In genomic region chr3:105785790-105786189, GRCh38 we compare ENCODE assay signal across 25 cellular contexts.
DNase-seq lines count a peak whose midpoint lies in the region; ATAC-seq and TF ChIP-seq lines count a peak whose summit lies in the region.
"Had no signal": no experiment of that assay in that cellular context is flagged by ENCODE, and none has a peak within 500 bp of the region (broad histone marks: within the 10 kb centered on the region; RNA-seq: fewer than 3 reads in every experiment).

No MANE protein-coding gene starts in this region.

- H3K27ac Mint-ChIP-seq in CD4-positive, alpha-beta T cell = peak overlapping the region; percentile 76
- peak overlapping the region; percentile 95 for H3K27ac Mint-ChIP-seq in central memory CD8-positive, alpha-beta T cell (ENCODE audit: low read depth)
- H3K27ac Mint-ChIP-seq in immature natural killer cell = peak overlapping the region in 5 of 6 donors; percentile 8 to 83 (median 62)
- H3K27ac Mint-ChIP-seq: activated T-helper 2 cell treated with anti-CD3 and anti-CD28 coated beads, Interferon-gamma antibody, Interleukin-2, Interleukin-4, amounts not matched to agents 10 μg/mL and 5 μg/mL and 100 μg/mL, durations not matched to agents 14 hours and 24 hours and 36 hours; nephron progenitor cell; stimulated activated memory B cell treated with anti-CD40 and anti-IgM and Interleukin-4, amounts not matched to agents 10 μg/mL and 1 μg/mL and 100 μg/mL, for 72 hours; type B pancreatic cell; WTC11 had no signal

- no peak for TF ChIP-seq CTCF in BE2C (IDR thresholded peaks at IDR 0.05; ENCODE audit: low read depth, low read length)
- TF ChIP-seq CTCF in CD4-positive, alpha-beta T cell (IDR thresholded peaks at IDR 0.05) = no peak

- H3K4me1 Mint-ChIP-seq in CD4-positive, alpha-beta T cell (ENCODE audit: low read depth) = peaks cover 74% of the 10 kb centered on the region
- H3K4me1 Mint-ChIP-seq in central memory CD8-positive, alpha-beta T cell = peaks cover 65% of the 10 kb centered on the region
- peaks cover 69 to 89% of the 10 kb centered on the region in 2 donors for H3K4me1 Mint-ChIP-seq in immature natural killer cell
- H3K4me1 Mint-ChIP-seq: nephron progenitor cell had no signal

- intact Hi-C loops in CD4-positive, alpha-beta T cell (cut with DNase I, micrococcal nuclease) = loop anchor here in 1 of 2 experiments (5.0 kb wide), 2 partner anchors 33 to 42 kb away; no protein-coding TSS in a partner anchor

- H3K36me3 Mint-ChIP-seq in CD4-positive, alpha-beta T cell (ENCODE audit: low read depth) = peaks cover 15% of the 10 kb centered on the region
- no peaks in the 10 kb centered on the region for H3K36me3 Mint-ChIP-seq in central memory CD8-positive, alpha-beta T cell (ENCODE audit: insufficient read depth)
- peaks cover 0 to 4% (median 4%) of the 10 kb centered on the region in 3 donors for H3K36me3 Mint-ChIP-seq in immature natural killer cell
- H3K36me3 Mint-ChIP-seq: stimulated activated memory B cell treated with anti-CD40 and anti-IgM and Interleukin-4, amounts not matched to agents 10 μg/mL and 1 μg/mL and 100 μg/mL, for 72 hours; WTC11 had no signal

- no peak overlapping the region for H3K4me3 Mint-ChIP-seq in CD4-positive, alpha-beta T cell
- H3K4me3 Mint-ChIP-seq in central memory CD8-positive, alpha-beta T cell = peak overlapping the region; percentile 55
- H3K4me3 Mint-ChIP-seq in immature natural killer cell = peak overlapping the region in 2 of 5 donors; percentile 15 to 75
- H3K4me3 Mint-ChIP-seq: GM23338; nephron progenitor cell; stimulated activated memory B cell treated with anti-CD40 and anti-IgM and Interleukin-4, amounts not matched to agents 10 μg/mL and 1 μg/mL and 100 μg/mL, for 72 hours; type B pancreatic cell; WTC11 had no signal

- H3K9me3 ChIP-seq in BE2C = no peaks in the 10 kb centered on the region
- no peaks in the 10 kb centered on the region for H3K9me3 ChIP-seq in CD4-positive, alpha-beta T cell (ENCODE audit: control insufficient read depth, low read length)
- H3K9me3 ChIP-seq: SJSA1 had no signal

- peaks cover 2% of the 10 kb centered on the region for H3K9me3 Mint-ChIP-seq in CD4-positive, alpha-beta T cell
- no peaks in the 10 kb centered on the region for H3K9me3 Mint-ChIP-seq in central memory CD8-positive, alpha-beta T cell
- no peaks in the 10 kb centered on the region for H3K9me3 Mint-ChIP-seq in immature natural killer cell
- H3K9me3 Mint-ChIP-seq: GM23338; nephron progenitor cell; stimulated activated memory B cell treated with anti-CD40 and anti-IgM and Interleukin-4, amounts not matched to agents 10 μg/mL and 1 μg/mL and 100 μg/mL, for 72 hours had no signal

- CTCF ChIA-PET in CD4-positive, alpha-beta T cell (lab: Charles Lee) = no interaction called here

- H3K4me3 ChIP-seq in BE2C (ENCODE audit: low read depth, low read length) = peak overlapping the region; percentile 45
- H3K4me3 ChIP-seq: BLaER1 treated with 17β-estradiol and CSF1 and Interleukin-3, amounts not matched to agents 10 nM and 100 nM; cardiac muscle cell; GM23338; SJSA1 had no signal

- no peaks in the 10 kb centered on the region for H3K27me3 Mint-ChIP-seq in CD4-positive, alpha-beta T cell
- no peaks in the 10 kb centered on the region for H3K27me3 Mint-ChIP-seq in central memory CD8-positive, alpha-beta T cell
- no peaks in the 10 kb centered on the region for H3K27me3 Mint-ChIP-seq in immature natural killer cell (ENCODE audit: low read depth in 3 of 3)
- H3K27me3 Mint-ChIP-seq: stimulated activated memory B cell treated with anti-CD40 and anti-IgM and Interleukin-4, amounts not matched to agents 10 μg/mL and 1 μg/mL and 100 μg/mL, for 72 hours; type B pancreatic cell had no signal

- H3K4me1 ChIP-seq in BE2C = peaks cover 45% of the 10 kb centered on the region

- H3K27ac ChIP-seq in CD4-positive, alpha-beta T cell (ENCODE audit: low read depth, low read length) = no peak overlapping the region
- H3K27ac ChIP-seq: BLaER1 treated with 17β-estradiol and CSF1 and Interleukin-3, amounts not matched to agents 10 nM and 100 nM; cardiac muscle cell; SJSA1 had no signal

- DNase-seq in BE2C (no peak), immature natural killer cell (no peak), mucosa of gallbladder (ENCODE audit: low spot score) (no peak)
- no peak for DNase-seq in CD4-positive, alpha-beta T cell
- DNase-seq in central memory CD8-positive, alpha-beta T cell (ENCODE audit: low spot score in 2 of 2) = no peak
- DNase-seq: activated CD4-positive, alpha-beta T cell treated with anti-CD3 and anti-CD28 coated beads, Interleukin-2, amount 50 U/mL, for 1 hour; cortex of kidney; DMS79 treated with DMSO at 0.1 percent for 48 hours; effector memory CD4-positive, alpha-beta T cell; islet precursor cell; NCI-H1092 treated with DMSO at 0.1 percent for 48 hours; NCI-H1694 treated with DMSO at 0.1 percent for 48 hours; NCI-H2171 treated with DMSO at 0.1 percent for 48 hours; NCI-H510A; nephron progenitor cell had no signal

- H3K36me3 ChIP-seq in BE2C = no peaks in the 10 kb centered on the region
- H3K36me3 ChIP-seq: cardiac muscle cell, SJSA1 had no signal

- no peak for ATAC-seq in CD4-positive, alpha-beta T cell (ENCODE audit: poor library complexity)
- ATAC-seq in central memory CD8-positive, alpha-beta T cell (replicated peaks; ENCODE audit: extremely low read depth, poor library complexity, severe bottlenecking) = peak; percentile 64
- ATAC-seq in GM21825 (IDR thresholded peaks at IDR 0.05; ENCODE audit: unreplicated experiment) (no peak), HG02798 (IDR thresholded peaks at IDR 0.05; ENCODE audit: poor library complexity, unreplicated experiment) (no peak)
- ATAC-seq: GM23338; stimulated activated memory B cell treated with anti-CD40 and anti-IgM and Interleukin-4, amounts not matched to agents 10 μg/mL and 1 μg/mL and 100 μg/mL, for 72 hours; WTC11 had no signal

- POLR2A ChIA-PET in CD4-positive, alpha-beta T cell (lab: Charles Lee) = no interaction called here

- H3K27me3 ChIP-seq in BE2C = no peaks in the 10 kb centered on the region
- no peaks in the 10 kb centered on the region for H3K27me3 ChIP-seq in CD4-positive, alpha-beta T cell (ENCODE audit: control insufficient read depth, insufficient read depth, low read length)
- H3K27me3 ChIP-seq: BLaER1 treated with 17β-estradiol and CSF1 and Interleukin-3, amounts not matched to agents 10 nM and 100 nM; cardiac muscle cell; SJSA1 had no signal
